Comparison of ENCODE assay signal across 1 cellular context in genomic region chr16:12803203-12804093, GRCh38.
TF ChIP-seq lines count a peak whose summit lies in the region.

TSS of gene CPPED1 (minus strand) at chr16:12803887. CDS start at chr16:12803776, 111 bp downstream.

TF ChIP-seq in HepG2, 621 proteins besides CTCF, POLR2A, EP300 and RAD21 (continued from another document and continues in another):
- peak; percentile 90 for TF ChIP-seq ARID5B (CRISPR knock-in tag; IDR thresholded peaks at IDR 0.05)
- TF ChIP-seq SIN3B (IDR thresholded peaks at IDR 0.05; ENCODE audit: low read length): peak; percentile 92
- no peak for TF ChIP-seq TRIM22 (IDR thresholded peaks at IDR 0.05)
- peak; percentile 97 for TF ChIP-seq ZNF230 (CRISPR knock-in tag; IDR thresholded peaks at IDR 0.05)
- TF ChIP-seq SP1 (IDR thresholded peaks at IDR 0.05): peak; percentile 69
- peak; percentile 98 for TF ChIP-seq SP1 (CRISPR knock-in tag; IDR thresholded peaks at IDR 0.05)
- TF ChIP-seq ZNF609 (CRISPR knock-in tag; IDR thresholded peaks at IDR 0.05; ENCODE audit: borderline replicate concordance): peak; percentile 88
- peak; percentile 83; the same call in 1 of the 2 replicates for TF ChIP-seq NFE2L1 (CRISPR knock-in tag; IDR thresholded peaks at IDR 0.05; ENCODE audit: borderline replicate concordance)
- peak; percentile 98 for TF ChIP-seq KDM2A (CRISPR knock-in tag; IDR thresholded peaks at IDR 0.05; ENCODE audit: borderline replicate concordance, low read depth)
- peak; percentile 99 for TF ChIP-seq NCOR1 (IDR thresholded peaks at IDR 0.05; ENCODE audit: borderline replicate concordance, low read length)
- TF ChIP-seq ISL2 (CRISPR knock-in tag; IDR thresholded peaks at IDR 0.05): peak; percentile 95
- TF ChIP-seq ZNF224 (CRISPR knock-in tag; IDR thresholded peaks at IDR 0.05): peak; percentile 99
- TF ChIP-seq PAX8 (CRISPR knock-in tag; IDR thresholded peaks at IDR 0.05; ENCODE audit: borderline replicate concordance): 0 out of 2 replicates have a peak, but pooled peaks have one; percentile 9
- TF ChIP-seq THAP9 (CRISPR knock-in tag; IDR thresholded peaks at IDR 0.05; ENCODE audit: borderline replicate concordance): peak; percentile 100
- TF ChIP-seq ZBTB42 (CRISPR knock-in tag; IDR thresholded peaks at IDR 0.05): peak; percentile 96
- peak; percentile 90 for TF ChIP-seq AKAP8 (CRISPR knock-in tag; IDR thresholded peaks at IDR 0.05)
- TF ChIP-seq ZHX1 (CRISPR knock-in tag; IDR thresholded peaks at IDR 0.05; ENCODE audit: low read depth): peak; percentile 99
- TF ChIP-seq FOXA1 (IDR thresholded peaks at IDR 0.05): no peak
- peak; percentile 75 for TF ChIP-seq FOXA1 (CRISPR knock-in tag; IDR thresholded peaks at IDR 0.05)
- TF ChIP-seq DMAP1 (CRISPR knock-in tag; IDR thresholded peaks at IDR 0.05): peak; percentile 99
- peak; percentile 98 for TF ChIP-seq TAF1 (CRISPR knock-in tag; IDR thresholded peaks at IDR 0.05)
- TF ChIP-seq GPBP1L1 (CRISPR knock-in tag; IDR thresholded peaks at IDR 0.05): no peak
- TF ChIP-seq ZNF317 (CRISPR knock-in tag; IDR thresholded peaks at IDR 0.05): peak; percentile 92
- TF ChIP-seq NFAT5 (CRISPR knock-in tag; IDR thresholded peaks at IDR 0.05): no peak
- peak; percentile 74; the same call in 1 of the 2 replicates for TF ChIP-seq ZSCAN22 (CRISPR knock-in tag; IDR thresholded peaks at IDR 0.05)
- TF ChIP-seq ZNF747 (CRISPR knock-in tag; IDR thresholded peaks at IDR 0.05; ENCODE audit: borderline replicate concordance): peak; percentile 100
- peak; percentile 90 for TF ChIP-seq ZNF274 (CRISPR knock-in tag; IDR thresholded peaks at IDR 0.05)
- peak; percentile 65 for TF ChIP-seq ZBTB21 (CRISPR knock-in tag; IDR thresholded peaks at IDR 0.05)
- peak; percentile 61; the same call in 1 of the 2 replicates for TF ChIP-seq RARA (CRISPR knock-in tag; IDR thresholded peaks at IDR 0.05)
- TF ChIP-seq SOX6 (IDR thresholded peaks at IDR 0.05): no peak
- TF ChIP-seq SOX6 (CRISPR knock-in tag; IDR thresholded peaks at IDR 0.05): peak; percentile 93
- TF ChIP-seq MBD4 (IDR thresholded peaks at IDR 0.05; ENCODE audit: borderline replicate concordance, low read length): no peak
- TF ChIP-seq HOXA7 (CRISPR knock-in tag; IDR thresholded peaks at IDR 0.05): no peak
- TF ChIP-seq CENPX (CRISPR knock-in tag; IDR thresholded peaks at IDR 0.05): no peak
- peak; percentile 99 for TF ChIP-seq PHF20 (CRISPR knock-in tag; IDR thresholded peaks at IDR 0.05)
- peak; percentile 93 for TF ChIP-seq SNAPC5 (CRISPR knock-in tag; IDR thresholded peaks at IDR 0.05; ENCODE audit: borderline replicate concordance)
